Comparison of ENCODE assay signal across 30 cellular contexts in the genomic region with DNA sequence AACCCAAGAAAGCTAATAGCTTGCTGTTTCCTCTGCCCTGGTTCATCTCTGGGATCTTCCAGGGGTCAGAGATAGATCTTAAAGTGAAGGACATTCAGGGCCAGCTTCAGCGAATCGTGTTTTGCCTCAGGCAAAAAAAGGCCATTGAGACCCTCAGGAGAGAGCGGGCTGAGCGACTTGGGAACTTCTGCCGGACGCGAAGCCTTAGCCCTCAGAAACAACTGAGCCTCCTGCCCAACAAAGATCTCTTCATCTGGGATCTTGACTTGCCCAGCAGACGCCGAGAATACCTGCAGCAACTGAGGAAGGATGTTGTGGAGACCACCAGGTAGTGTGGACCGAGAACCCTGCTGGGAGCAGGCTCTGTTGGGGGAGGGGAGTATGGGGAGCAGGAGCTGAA.
"Had no signal": no experiment of that assay in that cellular context is flagged by ENCODE, and none has a peak within 500 bp of the region (broad histone marks: within the 10 kb centered on the region; RNA-seq: fewer than 3 reads in every experiment).

No MANE protein-coding gene starts in this region.

- H3K4me3 ChIP-seq: ovary, psoas muscle, right lobe of liver, sigmoid colon, stomach, suprapubic skin, testis, tibial artery, transverse colon, upper lobe of left lung, uterus had no signal

- H3K4me1 ChIP-seq: parathyroid adenoma, psoas muscle, right lobe of liver, sigmoid colon, stomach, suprapubic skin, testis, transverse colon, upper lobe of left lung, uterus had no signal

- H3K27me3 Mint-ChIP-seq: naive thymus-derived CD8-positive, alpha-beta T cell; natural killer cell treated with Interleukin-12 subunit alpha and Interleukin-12 subunit beta and Interleukin-15 and Interleukin-18, amount 100 ng/mL, for 72 hours; progenitor cell of endocrine pancreas; stimulated activated naive B cell treated with anti-CD40 and anti-IgM and Interleukin-4, amounts not matched to agents 10 μg/mL and 1 μg/mL and 100 μg/mL, for 72 hours; stimulated activated naive CD8-positive, alpha-beta T cell treated with anti-CD3 and anti-CD28 coated beads, Interleukin-15, Interleukin-2, amounts not matched to agents 100 ng/mL and 50 ng/mL, for 24 hours had no signal

- H3K4me3 Mint-ChIP-seq: naive thymus-derived CD8-positive, alpha-beta T cell; natural killer cell treated with Interleukin-12 subunit alpha and Interleukin-12 subunit beta and Interleukin-15 and Interleukin-18, amount 100 ng/mL, for 72 hours; nephron progenitor cell; neural crest cell; stimulated activated naive B cell treated with anti-CD40 and anti-IgM and Interleukin-4, amounts not matched to agents 10 μg/mL and 1 μg/mL and 100 μg/mL, for 72 hours; stimulated activated naive CD8-positive, alpha-beta T cell treated with anti-CD3 and anti-CD28 coated beads, Interleukin-15, Interleukin-2, amounts not matched to agents 100 ng/mL and 50 ng/mL, for 24 hours had no signal

- H3K36me3 ChIP-seq: neutrophil, ovary, right lobe of liver, transverse colon, uterus had no signal

- H3K9me3 Mint-ChIP-seq: naive thymus-derived CD8-positive, alpha-beta T cell; natural killer cell treated with Interleukin-12 subunit alpha and Interleukin-12 subunit beta and Interleukin-15 and Interleukin-18, amount 100 ng/mL, for 72 hours; neural crest cell; stimulated activated naive B cell treated with anti-CD40 and anti-IgM and Interleukin-4, amounts not matched to agents 10 μg/mL and 1 μg/mL and 100 μg/mL, for 72 hours; stimulated activated naive CD8-positive, alpha-beta T cell treated with anti-CD3 and anti-CD28 coated beads, Interleukin-15, Interleukin-2, amounts not matched to agents 100 ng/mL and 50 ng/mL, for 24 hours had no signal

- H3K27ac Mint-ChIP-seq: naive thymus-derived CD8-positive, alpha-beta T cell; natural killer cell treated with Interleukin-12 subunit alpha and Interleukin-12 subunit beta and Interleukin-15 and Interleukin-18, amount 100 ng/mL, for 72 hours; nephron progenitor cell; progenitor cell of endocrine pancreas; stimulated activated naive B cell treated with anti-CD40 and anti-IgM and Interleukin-4, amounts not matched to agents 10 μg/mL and 1 μg/mL and 100 μg/mL, for 72 hours; stimulated activated naive CD8-positive, alpha-beta T cell treated with anti-CD3 and anti-CD28 coated beads, Interleukin-15, Interleukin-2, amounts not matched to agents 100 ng/mL and 50 ng/mL, for 24 hours had no signal

- H3K4me1 Mint-ChIP-seq: neural crest cell; stimulated activated naive B cell treated with anti-CD40 and anti-IgM and Interleukin-4, amounts not matched to agents 10 μg/mL and 1 μg/mL and 100 μg/mL, for 72 hours had no signal

- ATAC-seq: naive thymus-derived CD8-positive, alpha-beta T cell; natural killer cell treated with Interleukin-12 subunit alpha and Interleukin-12 subunit beta and Interleukin-15 and Interleukin-18, amount 100 ng/mL, for 72 hours; psoas muscle; right cardiac atrium; right lobe of liver; stimulated activated naive B cell treated with anti-CD40 and anti-IgM and Interleukin-4, amounts not matched to agents 10 μg/mL and 1 μg/mL and 100 μg/mL, for 72 hours had no signal

- H3K27me3 ChIP-seq: neutrophil, ovary, right lobe of liver, sigmoid colon, stomach, suprapubic skin, testis, tibial artery, transverse colon, upper lobe of left lung, uterus had no signal

- DNase-seq: naive thymus-derived CD8-positive, alpha-beta T cell; nephron progenitor cell; nucleus accumbens; ovary; posterior cingulate gyrus; psoas muscle; right cardiac atrium; right lobe of liver; sigmoid colon; small intestine; stimulated activated CD4-positive, alpha-beta T cell treated with anti-CD3 and anti-CD28 coated beads, Interleukin-15, amount 100 ng/mL, for 24 hours; stimulated activated CD4-positive, alpha-beta T cell treated with anti-CD3 and anti-CD28 coated beads, Interleukin-4, amount 100 ng/mL, for 1 hour; stimulated activated CD4-positive, alpha-beta T cell treated with anti-CD3 and anti-CD28 coated beads, Interleukin-4, amount 100 ng/mL, for 4 hours; stimulated activated CD8-positive, alpha-beta memory T cell treated with anti-CD3 and anti-CD28 coated beads, Interleukin-4, amount 100 ng/mL, for 48 hours; stimulated activated naive B cell treated with anti-CD40 and anti-IgM and Interleukin-4, amounts not matched to agents 10 μg/mL and 1 μg/mL and 100 μg/mL, for 72 hours; stimulated activated naive CD4-positive, alpha-beta T cell treated with Interleukin-2 at 50 U/mL for 16 hours; stomach; substantia nigra; testis; tibial artery; transverse colon; upper lobe of left lung; uterus had no signal

- H3K9me3 ChIP-seq: neutrophil, ovary, psoas muscle, right lobe of liver, sigmoid colon, stomach, suprapubic skin, testis, tibial artery, transverse colon, upper lobe of left lung, uterus had no signal

- H3K27ac ChIP-seq: neutrophil, ovary, parathyroid adenoma, psoas muscle, right lobe of liver, sigmoid colon, stomach, suprapubic skin, testis, tibial artery, transverse colon, upper lobe of left lung, uterus had no signal
